In genomic region chr19:1016647-1017114, GRCh38 we compare ENCODE assay signal across 10 cellular contexts. TPM values are rescaled to one million over a fixed set of nuclear protein-coding genes. Genes with fewer than 3 reads are reported as not detected.
DNase-seq lines count a peak whose midpoint lies in the region; ATAC-seq, FAIRE-seq and TF ChIP-seq lines count a peak whose summit lies in the region.
"Had no signal": no experiment of that assay in that cellular context is flagged by ENCODE, and none has a peak within 500 bp of the region (broad histone marks: within the 10 kb centered on the region; RNA-seq: fewer than 3 reads in every experiment).

No MANE protein-coding gene starts in this region.

- peaks cover 6% of the 10 kb centered on the region; the same call in 1 of the 2 replicates for H4K20me1 ChIP-seq in GM12878 (ENCODE audit: control insufficient read depth, insufficient read depth)

- no peak for TF ChIP-seq RAD21 in GM12878 (IDR thresholded peaks at IDR 0.05; ENCODE audit: insufficient read depth, low read depth, low read length)

- ATAC-seq in heart left ventricle (peak in 1 of 4 donors; percentile 0), left cardiac atrium (no peak), GM12878 (no peak), right lobe of liver (peak in 2 of 4 donors; percentile 2 to 15), upper lobe of right lung (no peak), aorta (ENCODE audit: low FRiP score) (no peak)

- WGBS in heart left ventricle, 4 donors = 16 to 40% (median 28%) methylated on average over 4 to 12 of the region's 12 CpGs
- WGBS in GM12878 (ENCODE audit: insufficient coverage, insufficient replicate concordance, low lambda C conversion rate, missing lambda C conversion rate) = 42% methylated on average over 12 of the region's 12 CpGs
- 0% methylated on average over 1 of the region's 12 CpGs for WGBS in right lobe of liver (ENCODE audit: insufficient coverage, low coverage, low lambda C conversion rate, missing lambda C conversion rate)
- 39% methylated on average over 12 of the region's 12 CpGs for WGBS in aorta, 2 donors

- no peak overlapping the region for H3K4me3 ChIP-seq in heart left ventricle
- H3K4me3 ChIP-seq in GM12878 = no peak overlapping the region; the same call in 1 of the 2 replicates
- H3K4me3 ChIP-seq in right lobe of liver = no peak overlapping the region
- H3K4me3 ChIP-seq in upper lobe of right lung = no peak overlapping the region
- no peak overlapping the region for H3K4me3 ChIP-seq in aorta (ENCODE audit: low read length in 2 of 2)

- CTCF ChIA-PET in GM12878 (lab: Yijun Ruan, JAX) = interaction anchor here (0.7 to 0.9 kb wide), 2 partner anchors 9 to 13 kb away, joined by 3 read pairs; partner anchors contain the start of gene CNN2

- H3K79me2 ChIP-seq in GM12878 (ENCODE audit: control insufficient read depth, insufficient read depth, low read length) = peaks cover 67% of the 10 kb centered on the region

- POLR2A ChIA-PET in GM12878 (lab: Charles Lee) = interaction anchor here (0.6 to 1.5 kb wide), 3 partner anchors 10 to 124 kb away, joined by 3 to 7 read pairs (median 4); partner anchors contain the start of gene CNN2

- DNase-seq in heart left ventricle (no peak), left cardiac atrium (no peak), GM12878 (ENCODE audit: low read depth, low spot score) (no peak), right lobe of liver (peak in 2 of 3 donors; percentile 63 to 87), upper lobe of right lung (no peak), HuH-7 (ENCODE audit: low spot score) (no peak), aorta (no peak), Ammon's horn (ENCODE audit: low spot score) (no peak)

- in situ Hi-C loops in GM12878 (cut with MboI) = no loop called here

- H3K4me2 ChIP-seq in GM12878 (ENCODE audit: control insufficient read depth, insufficient read depth) = peak overlapping the region; percentile 48

- BruUV-seq in GM12878 (replicated peaks; lab: Mats Ljungman, UMichigan) = no TSS peak

- H3K9me3 ChIP-seq in heart left ventricle (no peaks in the 10 kb centered on the region), GM12878 (replicated peaks; ENCODE audit: control insufficient read depth, insufficient read depth, low read length) (no peaks in the 10 kb centered on the region), right lobe of liver (no peaks in the 10 kb centered on the region), upper lobe of right lung (no peaks in the 10 kb centered on the region), aorta (ENCODE audit: control insufficient read depth, low read length) (no peaks in the 10 kb centered on the region)

- peaks cover 30 to 66% (median 54%) of the 10 kb centered on the region in 12 donors for H3K4me1 ChIP-seq in heart left ventricle
- H3K4me1 ChIP-seq in GM12878 (ENCODE audit: control insufficient read depth, insufficient read depth, low read length) = peaks cover 32% of the 10 kb centered on the region
- H3K4me1 ChIP-seq in right lobe of liver = peaks cover 0 to 40% (median 11%) of the 10 kb centered on the region in 4 donors
- H3K4me1 ChIP-seq in upper lobe of right lung = peaks cover 42% of the 10 kb centered on the region
- no peaks in the 10 kb centered on the region for H3K4me1 ChIP-seq in aorta (ENCODE audit: control insufficient read depth in 1 of 2, insufficient read depth in 2 of 2, low read length in 2 of 2)

- peaks cover 0 to 40% (median 26%) of the 10 kb centered on the region in 9 donors for H3K36me3 ChIP-seq in heart left ventricle
- H3K36me3 ChIP-seq in GM12878 (ENCODE audit: control insufficient read depth in 2 of 2, insufficient read depth in 2 of 2, low read length in 1 of 2) = peaks cover 3 to 24% of the 10 kb centered on the region in 2 experiments; a peak in 2 of 4 replicates
- peaks cover 0 to 23% (median 9%) of the 10 kb centered on the region in 4 donors for H3K36me3 ChIP-seq in right lobe of liver
- peaks cover 27% of the 10 kb centered on the region for H3K36me3 ChIP-seq in upper lobe of right lung
- H3K36me3 ChIP-seq in aorta (ENCODE audit: control insufficient read depth in 1 of 2, insufficient read depth in 2 of 2, low read length in 1 of 2) = no peaks in the 10 kb centered on the region

- intact Hi-C loops in heart left ventricle (cut with DNase I) (no loop called here), left cardiac atrium (cut with DNase I) (no loop called here), GM12878 (cut with micrococcal nuclease; ENCODE audit: unreplicated experiment) (no loop called here), right lobe of liver (cut with DNase I) (no loop called here), upper lobe of right lung (cut with DNase I) (no loop called here), aorta (cut with DNase I) (no loop called here)

- no peak for FAIRE-seq in GM12878 (lab: Jason Lieb, UNC)

- TF ChIP-seq CTCF in heart left ventricle (IDR thresholded peaks at IDR 0.05) (no peak), GM12878 (IDR thresholded peaks at IDR 0.05 in 2 of 3, conservative IDR thresholded peaks at IDR 0.05 in 1 of 3; ENCODE audit: control insufficient read depth in 2 of 3, extremely low read depth in 1 of 3, insufficient read depth in 1 of 3, low read depth in 3 of 3, low read length in 3 of 3) (no peak), right lobe of liver (IDR thresholded peaks at IDR 0.05) (no peak), upper lobe of right lung (IDR thresholded peaks at IDR 0.05) (no peak)

- H3K9ac ChIP-seq in GM12878 (ENCODE audit: control insufficient read depth, insufficient read depth, low read length) = no peak overlapping the region

- H2AFZ ChIP-seq in GM12878 (ENCODE audit: control insufficient read depth, low read depth, low read length) = no peak overlapping the region

- no peak for TF ChIP-seq EP300 in GM12878 (IDR thresholded peaks at IDR 0.05; ENCODE audit: borderline replicate concordance in 1 of 2, control insufficient read depth in 1 of 2, low read depth in 2 of 2, low read length in 2 of 2)

- H3K27ac ChIP-seq in heart left ventricle (peak overlapping the region in 10 of 12 donors; percentile 3 to 74 (median 38)), GM12878 (ENCODE audit: control insufficient read depth, insufficient read depth) (no peak overlapping the region), right lobe of liver (peak overlapping the region in 2 of 3 donors; percentile 31 to 47), upper lobe of right lung (peak overlapping the region; percentile 55), aorta (ENCODE audit: low read depth in 1 of 2, low read length in 2 of 2) (no peak overlapping the region)

- no peak for TF ChIP-seq POLR2A in heart left ventricle (IDR thresholded peaks at IDR 0.05)
- TF ChIP-seq POLR2A in GM12878 (IDR thresholded peaks at IDR 0.05; ENCODE audit: low read depth, low read length) = no peak
- no peak for TF ChIP-seq POLR2A in right lobe of liver (IDR thresholded peaks at IDR 0.05)

- no peaks in the 10 kb centered on the region for H3K27me3 ChIP-seq in heart left ventricle
- H3K27me3 ChIP-seq in GM12878 (replicated peaks in 1 of 2; ENCODE audit: control insufficient read depth in 2 of 2, insufficient read depth in 2 of 2, low read length in 1 of 2) = no peaks in the 10 kb centered on the region
- H3K27me3 ChIP-seq in right lobe of liver = no peaks in the 10 kb centered on the region
- H3K27me3 ChIP-seq in upper lobe of right lung = no peaks in the 10 kb centered on the region
- no peaks in the 10 kb centered on the region for H3K27me3 ChIP-seq in aorta (ENCODE audit: control insufficient read depth in 1 of 2, insufficient read depth in 2 of 2, low read length in 1 of 2)

- RAD21 ChIA-PET in GM12878 (lab: Charles Lee; ENCODE audit: unreplicated experiment) = no interaction called here

- SMC1A ChIA-PET in GM12878 (lab: Charles Lee; ENCODE audit: uncharacterized antibody, unreplicated experiment) = interaction anchor here (0.7 kb wide), 1 partner anchor 50 kb away, joined by 4 read pairs; the partner anchor contains the start of gene ARHGAP45

RNA-seq across cellular contexts. Expression of gene TMEM259, which starts 4.2 kb away (rescaled TPM):
- total RNA-seq in heart left ventricle = 100 to 1,000 TPM in 7 of 9 donors, 10 to 100 TPM in 2; 95.1 to 189 (median 112) TPM
- polyA plus RNA-seq in heart left ventricle = 100 to 1,000 TPM; 131 to 148 TPM
- total RNA-seq in left cardiac atrium = 100 to 1,000 TPM; 110 to 144 TPM
- 180 and 203 TPM in 2 replicates for total RNA-seq in GM12878 (2013; cell fraction: nucleolus; rRNA removed)
- 120 and 143 TPM in 2 replicates for total RNA-seq in GM12878 (2014; rRNA removed)
- 28.6 and 32.3 TPM in 2 replicates for total RNA-seq in GM12878 (2014; rRNA removed; fragmentation: Illumina TruSeq; extraction: Trizol)
- total RNA-seq in GM12878 (2021) = 144 and 155 TPM in 2 replicates
- polyA plus RNA-seq in GM12878 (2011; ENCODE audit: low read depth) = 27.3 TPM
- 35.7 and 77.7 TPM in 2 replicates for polyA plus RNA-seq in GM12878 (2011; rRNA removed)
- polyA plus RNA-seq in GM12878 (2011; cell fraction: cytosol; rRNA removed) = 90.0 and 162 TPM in 2 replicates
- 970 and 990 TPM in 2 replicates for polyA plus RNA-seq in GM12878 (2011; cell fraction: nucleus; rRNA removed)
- polyA plus RNA-seq in GM12878 (2012) = 108 and 115 TPM in 2 replicates
- polyA plus RNA-seq in GM12878 (2014; fragmentation: Illumina TruSeq; extraction: Trizol) = 10.5 and 33.2 TPM in 2 replicates
- polyA plus RNA-seq in GM12878 (2014; fragmentation: Nextera tagmentation; extraction: Ambion mirVana) = under 1 TPM; 0.43 to 0.86 TPM
- 184 and 247 TPM in 2 replicates for polyA plus RNA-seq in GM12878 (2014; rRNA removed)
- polyA plus RNA-seq in GM12878 (2016; fragmentation: Nextera tagmentation; extraction: Ambion mirVana) = 10 to 100 TPM; 54.4 to 69.6 TPM
- 44.8 and 49.7 TPM in 2 replicates for polyA minus RNA-seq in GM12878 (2011; rRNA and poly(A)+ RNA removed)
- polyA minus RNA-seq in GM12878 (2011; cell fraction: cytosol; rRNA and poly(A)+ RNA removed) = 18.7 and 26.3 TPM in 2 replicates
- polyA minus RNA-seq in GM12878 (2011; cell fraction: nucleus; rRNA and poly(A)+ RNA removed) = 57.7 and 78.5 TPM in 2 replicates
- total RNA-seq in right lobe of liver = 100 to 1,000 TPM in 2 of 6 experiments, 10 to 100 TPM in 4; 82.6 to 180 (median 93.2) TPM
- 167 TPM for total RNA-seq in upper lobe of right lung
- 100 to 1,000 TPM; 118 to 142 TPM for total RNA-seq in aorta
- polyA plus RNA-seq in aorta = 100 to 1,000 TPM in 1 of 2 donors, 10 to 100 TPM in 1; 50.1 to 434 TPM

RNA-seq across cellular contexts. Expression of gene RNU6-2, which starts 4.6 kb away (rescaled TPM):
- total RNA-seq in heart left ventricle (not detected), left cardiac atrium (not detected), GM12878 (2014; rRNA removed) (not detected in 2 replicates), GM12878 (2014; rRNA removed; fragmentation: Illumina TruSeq; extraction: Trizol) (not detected in 2 replicates), GM12878 (2021) (not detected in 2 replicates), right lobe of liver (not detected), upper lobe of right lung (not detected), aorta (not detected)
- polyA plus RNA-seq in heart left ventricle (not detected), GM12878 (2011; rRNA removed) (not detected in 2 replicates), GM12878 (2014; fragmentation: Illumina TruSeq; extraction: Trizol) (not detected in 2 replicates), GM12878 (2014; fragmentation: Nextera tagmentation; extraction: Ambion mirVana) (not detected), GM12878 (2014; rRNA removed) (not detected in 2 replicates), GM12878 (2016; fragmentation: Nextera tagmentation; extraction: Ambion mirVana) (not detected), aorta (not detected)
- total RNA-seq in GM12878 (2013; cell fraction: nucleolus; rRNA removed) = not detected in 2 replicates
- not detected for polyA plus RNA-seq in GM12878 (2011; ENCODE audit: low read depth)
- not detected in 2 replicates for polyA plus RNA-seq in GM12878 (2011; cell fraction: cytosol; rRNA removed)
- polyA plus RNA-seq in GM12878 (2011; cell fraction: nucleus; rRNA removed) = not detected in 2 replicates
- polyA plus RNA-seq in GM12878 (2012) = not detected in 2 replicates
- polyA minus RNA-seq in GM12878 (2011; rRNA and poly(A)+ RNA removed) = 1,322 TPM in 1 of 2 replicates, not detected in the other
- not detected in 2 replicates for polyA minus RNA-seq in GM12878 (2011; cell fraction: cytosol; rRNA and poly(A)+ RNA removed)
- under 0.01 TPM in 1 of 2 replicates, not detected in the other for polyA minus RNA-seq in GM12878 (2011; cell fraction: nucleus; rRNA and poly(A)+ RNA removed)
- total RNA-seq: Daoy, ureter had no signal

RNA-seq across cellular contexts. Expression of gene CNN2, which starts 9.7 kb away (rescaled TPM):
- total RNA-seq in heart left ventricle (10 to 100 TPM; 26.2 to 98.5 (median 61.6) TPM), left cardiac atrium (10 to 100 TPM; 74.4 to 83.8 TPM), GM12878 (2014; rRNA removed) (154 and 195 TPM in 2 replicates), GM12878 (2014; rRNA removed; fragmentation: Illumina TruSeq; extraction: Trizol) (95.8 and 115 TPM in 2 replicates), GM12878 (2021) (289 and 311 TPM in 2 replicates), right lobe of liver (10 to 100 TPM; 16.4 to 53.8 (median 22.2) TPM), upper lobe of right lung (220 TPM), aorta (100 to 1,000 TPM; 142 to 185 TPM)
- polyA plus RNA-seq in heart left ventricle (10 to 100 TPM; 43.8 to 45.3 TPM), GM12878 (2011; rRNA removed) (28.6 and 54.2 TPM in 2 replicates), GM12878 (2014; fragmentation: Illumina TruSeq; extraction: Trizol) (60.1 and 168 TPM in 2 replicates), GM12878 (2014; fragmentation: Nextera tagmentation; extraction: Ambion mirVana) (10 to 100 TPM; 34.7 to 42.5 TPM), GM12878 (2014; rRNA removed) (177 and 213 TPM in 2 replicates), GM12878 (2016; fragmentation: Nextera tagmentation; extraction: Ambion mirVana) (100 to 1,000 TPM; 269 to 273 TPM), aorta (100 to 1,000 TPM in 1 of 2 donors, 10 to 100 TPM in 1; 53.2 to 141 TPM)
- 28.5 and 30.8 TPM in 2 replicates for total RNA-seq in GM12878 (2013; cell fraction: nucleolus; rRNA removed)
- polyA plus RNA-seq in GM12878 (2011; ENCODE audit: low read depth) = 64.3 TPM
- 104 and 118 TPM in 2 replicates for polyA plus RNA-seq in GM12878 (2011; cell fraction: cytosol; rRNA removed)
- polyA plus RNA-seq in GM12878 (2011; cell fraction: nucleus; rRNA removed) = 80.2 and 133 TPM in 2 replicates
- polyA plus RNA-seq in GM12878 (2012) = 117 and 149 TPM in 2 replicates
- 71.8 and 98.5 TPM in 2 replicates for polyA minus RNA-seq in GM12878 (2011; rRNA and poly(A)+ RNA removed)
- polyA minus RNA-seq in GM12878 (2011; cell fraction: cytosol; rRNA and poly(A)+ RNA removed) = 91.4 and 128 TPM in 2 replicates
- polyA minus RNA-seq in GM12878 (2011; cell fraction: nucleus; rRNA and poly(A)+ RNA removed) = 14.9 and 31.0 TPM in 2 replicates

RNA-seq across cellular contexts. Expression of gene GRIN3B, which starts 16.5 kb away (rescaled TPM):
- total RNA-seq in heart left ventricle (under 1 TPM in 2 of 9 donors, not detected in 7; 0.09 to 0.51 TPM), left cardiac atrium (under 1 TPM in 1 of 2 donors, not detected in 1; 0.06 TPM), GM12878 (2014; rRNA removed) (not detected in 2 replicates), GM12878 (2014; rRNA removed; fragmentation: Illumina TruSeq; extraction: Trizol) (not detected in 2 replicates), GM12878 (2021) (0.15 TPM in 1 of 2 replicates, not detected in the other), right lobe of liver (under 1 TPM in 1 of 6 experiments, not detected in 5; 0.06 TPM), upper lobe of right lung (not detected), aorta (1 to 10 TPM in 1 of 2 donors, under 1 TPM in 1; 0.10 to 1.3 TPM)
- polyA plus RNA-seq in heart left ventricle (under 1 TPM in 1 of 2 donors, not detected in 1; 0.01 TPM), GM12878 (2011; rRNA removed) (not detected in 2 replicates), GM12878 (2014; fragmentation: Illumina TruSeq; extraction: Trizol) (not detected in 2 replicates), GM12878 (2014; fragmentation: Nextera tagmentation; extraction: Ambion mirVana) (not detected), GM12878 (2014; rRNA removed) (not detected in 2 replicates), GM12878 (2016; fragmentation: Nextera tagmentation; extraction: Ambion mirVana) (not detected), aorta (not detected)
- 0.15 and 0.17 TPM in 2 replicates for total RNA-seq in GM12878 (2013; cell fraction: nucleolus; rRNA removed)
- polyA plus RNA-seq in GM12878 (2011; ENCODE audit: low read depth) = not detected
- 0.20 TPM in 1 of 2 replicates, not detected in the other for polyA plus RNA-seq in GM12878 (2011; cell fraction: cytosol; rRNA removed)
- 0.04 and 0.10 TPM in 2 replicates for polyA plus RNA-seq in GM12878 (2011; cell fraction: nucleus; rRNA removed)
- 0.11 and 0.26 TPM in 2 replicates for polyA plus RNA-seq in GM12878 (2012)
- polyA minus RNA-seq in GM12878 (2011; rRNA and poly(A)+ RNA removed) = not detected in 2 replicates
- polyA minus RNA-seq in GM12878 (2011; cell fraction: cytosol; rRNA and poly(A)+ RNA removed) = not detected in 2 replicates
- not detected in 2 replicates for polyA minus RNA-seq in GM12878 (2011; cell fraction: nucleus; rRNA and poly(A)+ RNA removed)
- total RNA-seq: Daoy, ureter had no signal

RNA-seq across cellular contexts. Expression of gene ABCA7, which starts 23.2 kb away (rescaled TPM):
- total RNA-seq in heart left ventricle (10 to 100 TPM in 4 of 9 donors, 1 to 10 TPM in 5; 5.9 to 12.4 (median 9.2) TPM), left cardiac atrium (10 to 100 TPM in 1 of 2 donors, 1 to 10 TPM in 1; 7.7 to 10.0 TPM), GM12878 (2014; rRNA removed) (14.9 and 18.1 TPM in 2 replicates), GM12878 (2014; rRNA removed; fragmentation: Illumina TruSeq; extraction: Trizol) (5.6 and 7.6 TPM in 2 replicates), GM12878 (2021) (38.7 and 49.5 TPM in 2 replicates), right lobe of liver (10 to 100 TPM in 3 of 6 experiments, 1 to 10 TPM in 3; 4.8 to 14.6 (median 9.1) TPM), upper lobe of right lung (51.0 TPM), aorta (10 to 100 TPM in 1 of 2 donors, 1 to 10 TPM in 1; 9.5 to 20.6 TPM)
- polyA plus RNA-seq in heart left ventricle (1 to 10 TPM; 2.9 to 8.8 TPM), GM12878 (2011; rRNA removed) (3.3 and 5.5 TPM in 2 replicates), GM12878 (2014; fragmentation: Illumina TruSeq; extraction: Trizol) (4.6 and 11.4 TPM in 2 replicates), GM12878 (2014; fragmentation: Nextera tagmentation; extraction: Ambion mirVana) (1 to 10 TPM; 1.0 to 2.9 TPM), GM12878 (2014; rRNA removed) (26.9 and 36.5 TPM in 2 replicates), GM12878 (2016; fragmentation: Nextera tagmentation; extraction: Ambion mirVana) (10 to 100 TPM; 22.0 to 22.1 TPM), aorta (1 to 10 TPM; 1.9 to 7.6 TPM)
- total RNA-seq in GM12878 (2013; cell fraction: nucleolus; rRNA removed) = 50.3 and 55.4 TPM in 2 replicates
- 16.4 TPM for polyA plus RNA-seq in GM12878 (2011; ENCODE audit: low read depth)
- 7.0 and 10.0 TPM in 2 replicates for polyA plus RNA-seq in GM12878 (2011; cell fraction: cytosol; rRNA removed)
- polyA plus RNA-seq in GM12878 (2011; cell fraction: nucleus; rRNA removed) = 81.6 and 107 TPM in 2 replicates
- 15.2 and 21.6 TPM in 2 replicates for polyA plus RNA-seq in GM12878 (2012)
- 4.3 and 9.4 TPM in 2 replicates for polyA minus RNA-seq in GM12878 (2011; rRNA and poly(A)+ RNA removed)
- polyA minus RNA-seq in GM12878 (2011; cell fraction: cytosol; rRNA and poly(A)+ RNA removed) = 5.8 and 7.9 TPM in 2 replicates
- polyA minus RNA-seq in GM12878 (2011; cell fraction: nucleus; rRNA and poly(A)+ RNA removed) = 24.3 and 39.7 TPM in 2 replicates

Comparison
In these comparisons a context has a peak if more than half of its experiments do, and no peak if none do; other contexts are left out.
1. DNase-seq: peak in right lobe of liver (2 of 3); none in heart left ventricle (0 of 5), left cardiac atrium (single experiment), GM12878 (single experiment), upper lobe of right lung (single experiment), HuH-7 (single experiment), aorta (0 of 2) and Ammon's horn (single experiment).
2. H3K27ac ChIP-seq: peak in heart left ventricle (10 of 12), right lobe of liver (2 of 3) and upper lobe of right lung (single experiment); none in GM12878 (single experiment) and aorta (0 of 2).